ENCODE assay signal across 21 cellular contexts in the genomic region with DNA sequence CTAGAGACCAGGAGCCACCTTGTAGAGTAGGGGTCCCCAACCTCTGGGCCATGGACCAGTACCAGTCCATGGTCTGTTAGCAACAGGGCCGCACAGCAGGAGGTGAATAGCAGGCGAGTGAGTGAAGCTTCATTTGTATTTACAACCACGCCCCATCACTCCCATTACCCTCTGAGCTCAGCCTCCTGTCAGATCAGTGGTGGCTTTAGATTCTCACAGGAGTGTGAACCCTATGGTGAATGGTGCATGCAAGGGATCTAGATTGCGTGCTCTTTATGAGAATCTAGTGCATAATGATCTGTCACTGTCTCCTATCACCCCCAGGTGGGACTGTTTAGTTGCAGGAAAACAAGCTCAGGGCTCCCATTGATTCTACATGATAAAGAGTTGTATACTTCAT.
A peak's percentile ranks its signal among the peaks of the same experiment; 100 is the strongest.
DNase-seq lines count a peak whose midpoint lies in the region; ATAC-seq and TF ChIP-seq lines count a peak whose summit lies in the region.
"Had no signal": no experiment of that assay in that cellular context is flagged by ENCODE, and none has a peak within 500 bp of the region (broad histone marks: within the 10 kb centered on the region; RNA-seq: fewer than 3 reads in every experiment).

No MANE protein-coding gene starts in this region.

- DNase-seq in Daoy (ENCODE audit: low read depth) (peak; percentile 11), NCI-H748 (lab: John Stamatoyannopoulos, UW; ENCODE audit: unreplicated experiment) (peak; percentile 42), endodermal cell (peak; percentile 63), HAP-1 (ENCODE audit: low spot score in 2 of 2) (no peak)
- no peak for DNase-seq in activated T-cell treated with anti-CD3 and anti-CD28 coated beads, Interleukin-2, amount 50 U/mL, for 1 hour
- no peak for DNase-seq in activated CD4-positive, alpha-beta T cell treated with anti-CD3 and anti-CD28 coated beads, Interleukin-2, amount 50 U/mL, for 4 hours
- DNase-seq: activated B cell treated with CpG ODN at 0.5 μM for 24 hours; activated CD8-positive, alpha-beta T cell treated with anti-CD3 and anti-CD28 coated beads for 36 hours; activated naive CD4-positive, alpha-beta T cell treated with Interleukin-2 at 50 U/mL for 16 hours; C1 segment of cervical spinal cord; caudate nucleus; naive thymus-derived CD4-positive, alpha-beta T cell; NCI-H1105 treated with DMSO at 0.1 percent for 48 hours; NCI-H82; Peyer's patch; right lobe of liver; uterus had no signal

- no peaks in the 10 kb centered on the region for H3K36me3 Mint-ChIP-seq in endodermal cell (ENCODE audit: low read depth)
- H3K36me3 Mint-ChIP-seq: naive thymus-derived CD4-positive, alpha-beta T cell had no signal

- H3K9ac ChIP-seq in endodermal cell (ENCODE audit: extremely low read depth, low read length, poor library complexity, severe bottlenecking), result no peak overlapping the region
- H3K9ac ChIP-seq: parathyroid adenoma had no signal

- no peaks in the 10 kb centered on the region for H3K27me3 ChIP-seq in endodermal cell (ENCODE audit: control insufficient read depth, insufficient read depth, low read length, poor library complexity, severe bottlenecking)
- H3K27me3 ChIP-seq in HAP-1 (ENCODE audit: low read depth), result no peaks in the 10 kb centered on the region
- H3K27me3 ChIP-seq: Peyer's patch, right lobe of liver, suprapubic skin, uterus had no signal

- H3K36me3 ChIP-seq in endodermal cell (ENCODE audit: control insufficient read depth, insufficient read depth, low read length), result no peaks in the 10 kb centered on the region
- H3K36me3 ChIP-seq in HAP-1 (replicated peaks), result no peaks in the 10 kb centered on the region
- H3K36me3 ChIP-seq: Peyer's patch, right lobe of liver, suprapubic skin, uterus had no signal

- H3K4me1 ChIP-seq in endodermal cell (ENCODE audit: control insufficient read depth, insufficient read depth, low read length) (peaks cover 3% of the 10 kb centered on the region), HAP-1 (no peaks in the 10 kb centered on the region)
- H3K4me1 ChIP-seq: parathyroid adenoma, Peyer's patch, suprapubic skin, uterus had no signal

- H3K4me3 Mint-ChIP-seq in endodermal cell, result no peak overlapping the region
- H3K4me3 Mint-ChIP-seq: activated B cell treated with CpG ODN at 0.5 μM for 24 hours; activated CD8-positive, alpha-beta T cell treated with anti-CD3 and anti-CD28 coated beads for 36 hours had no signal

- no peaks in the 10 kb centered on the region for H3K27me3 Mint-ChIP-seq in endodermal cell (ENCODE audit: insufficient read depth)
- H3K27me3 Mint-ChIP-seq: activated B cell treated with CpG ODN at 0.5 μM for 24 hours; activated CD8-positive, alpha-beta T cell treated with anti-CD3 and anti-CD28 coated beads for 36 hours had no signal

- no peak for TF ChIP-seq CTCF in 22Rv1 (IDR thresholded peaks at IDR 0.05)
- no peak for TF ChIP-seq CTCF in endodermal cell (conservative IDR thresholded peaks at IDR 0.05)

- peaks cover 15% of the 10 kb centered on the region for H3K4me1 Mint-ChIP-seq in endodermal cell

- H3K4me3 ChIP-seq in endodermal cell (ENCODE audit: low read length), result no peak overlapping the region
- no peak overlapping the region for H3K4me3 ChIP-seq in HAP-1
- H3K4me3 ChIP-seq: Peyer's patch, right lobe of liver, suprapubic skin, uterus had no signal

- WGBS in endodermal cell (ENCODE audit: insufficient coverage in 1 of 2, insufficient read length in 1 of 2), 2 experiments, result 84% methylated on average over 4 of the region's 4 CpGs; no CpG with 5 or more reads in 1 of the 2 experiments

- no peak overlapping the region for H3K27ac Mint-ChIP-seq in endodermal cell
- H3K27ac Mint-ChIP-seq: activated B cell treated with CpG ODN at 0.5 μM for 24 hours; activated CD8-positive, alpha-beta T cell treated with anti-CD3 and anti-CD28 coated beads for 36 hours had no signal

- H3K9me3 ChIP-seq in endodermal cell (ENCODE audit: control insufficient read depth, low read length) (no peaks in the 10 kb centered on the region), HAP-1 (no peaks in the 10 kb centered on the region)
- H3K9me3 ChIP-seq: Peyer's patch, right lobe of liver, uterus had no signal

- no peaks in the 10 kb centered on the region for H3K9me3 Mint-ChIP-seq in endodermal cell

- peak overlapping the region; percentile 97 for H3K27ac ChIP-seq in 22Rv1
- no peak overlapping the region for H3K27ac ChIP-seq in endodermal cell (ENCODE audit: low read depth, low read length)
- H3K27ac ChIP-seq: parathyroid adenoma, right lobe of liver, suprapubic skin, uterus had no signal

- ATAC-seq in HG03520 (IDR thresholded peaks at IDR 0.05; ENCODE audit: unreplicated experiment), result no peak
- ATAC-seq: activated CD8-positive, alpha-beta T cell treated with anti-CD3 and anti-CD28 coated beads for 36 hours; naive thymus-derived CD4-positive, alpha-beta T cell had no signal

- in situ Hi-C loops in HAP-1 (cut with MboI; ENCODE audit: low sequenced_read_pairs), result no loop called here

Comparison
In these comparisons a context has a peak if more than half of its experiments do, and no peak if none do; other contexts are left out.
1. DNase-seq: peak in Daoy (single experiment), NCI-H748 (single experiment) and endodermal cell (single experiment); none in activated T-cell treated with anti-CD3 and anti-CD28 coated beads, Interleukin-2, amount 50 U/mL, for 1 hour (single experiment), activated CD4-positive, alpha-beta T cell treated with anti-CD3 and anti-CD28 coated beads, Interleukin-2, amount 50 U/mL, for 4 hours (0 of 2) and HAP-1 (0 of 2).